ENCODE assay signal across 40 cellular contexts in the genomic region with DNA sequence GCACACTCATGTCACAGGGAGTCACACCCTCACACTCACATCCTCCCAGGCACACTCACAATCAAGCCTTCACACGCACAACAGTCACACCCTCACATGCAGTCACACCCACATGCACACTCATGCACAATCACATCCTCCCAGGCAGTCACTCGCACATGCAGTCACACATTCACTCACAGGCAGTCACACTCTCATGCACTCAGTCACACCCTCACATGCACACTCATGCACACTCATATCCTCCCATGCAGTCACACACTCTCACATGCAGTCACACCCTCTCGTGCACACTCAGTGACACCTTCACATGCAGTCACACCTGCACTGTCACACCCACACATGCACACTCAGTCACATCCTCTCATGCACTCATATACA. TPM values are rescaled to one million over a fixed set of nuclear protein-coding genes. Genes with fewer than 3 reads are reported as not detected.
"Had no signal": no experiment of that assay in that cellular context is flagged by ENCODE, and none has a peak within 500 bp of the region (broad histone marks: within the 10 kb centered on the region; RNA-seq: fewer than 3 reads in every experiment).

No MANE protein-coding gene starts in this region.

- H3K27me3 ChIP-seq: neutrophil, uterus had no signal

- H3K4me3 Mint-ChIP-seq: activated naive CD4-positive, alpha-beta T cell treated with anti-CD3 and anti-CD28 coated beads for 36 hours; activated naive CD8-positive, alpha-beta T cell treated with anti-CD3 and anti-CD28 coated beads for 36 hours; activated T-helper 1 cell treated with anti-CD3 and anti-CD28 coated beads, Interleukin-12 subunit alpha, Interleukin-12 subunit beta, Interleukin-2, Interleukin-4 antibody, amounts not matched to agents 30 ng/mL and 10 ng/mL and 1 ng/mL, durations not matched to agents 14 hours and 24 hours and 36 hours; natural killer cell; stimulated activated effector memory CD8-positive, alpha-beta T cell treated with anti-CD3 and anti-CD28 coated beads, Interleukin-12 subunit alpha, Interleukin-12 subunit beta, amount 100 ng/mL, for 72 hours; stimulated activated naive CD8-positive, alpha-beta T cell treated with anti-CD3 and anti-CD28 coated beads, Interleukin-15, Interleukin-2, amounts not matched to agents 100 ng/mL and 50 ng/mL, for 24 hours; T-helper 1 cell treated with Interleukin-12 subunit alpha and Interleukin-12 subunit beta and Interleukin-4 antibody, amounts not matched to agents 30 μg/mL and 1 μg/mL, for 36 hours; type B pancreatic cell had no signal

- FAIRE-seq: astrocyte, colon, keratinocyte, TTC549 had no signal

- H3K4me1 Mint-ChIP-seq: activated naive CD8-positive, alpha-beta T cell treated with anti-CD3 and anti-CD28 coated beads for 36 hours; natural killer cell had no signal

- H3K27ac ChIP-seq: epithelial cell of prostate, esophagus squamous epithelium, lower lobe of right lung, neutrophil, skin epidermis, thoracic aorta, uterus, VCaP had no signal

- H3K36me3 ChIP-seq: esophagus squamous epithelium, lower lobe of right lung, neutrophil, thoracic aorta, uterus had no signal

- ATAC-seq: activated CD4-positive, CD25-positive, alpha-beta regulatory T cell treated with anti-CD3 and anti-CD28 coated beads, Interleukin-2, amount 50 U/mL, for 24 hours; lower lobe of right lung; natural killer cell; sciatic nerve; stimulated activated effector memory CD8-positive, alpha-beta T cell treated with anti-CD3 and anti-CD28 coated beads, Interleukin-12 subunit alpha, Interleukin-12 subunit beta, amount 100 ng/mL, for 72 hours had no signal

- H3K9me3 ChIP-seq: esophagus squamous epithelium, lower lobe of right lung, neutrophil, thoracic aorta, uterus had no signal

- H3K9me3 Mint-ChIP-seq: activated naive CD4-positive, alpha-beta T cell treated with anti-CD3 and anti-CD28 coated beads for 36 hours; activated naive CD8-positive, alpha-beta T cell treated with anti-CD3 and anti-CD28 coated beads for 36 hours; activated T-helper 1 cell treated with anti-CD3 and anti-CD28 coated beads, Interleukin-12 subunit alpha, Interleukin-12 subunit beta, Interleukin-2, Interleukin-4 antibody, amounts not matched to agents 30 ng/mL and 10 ng/mL and 1 ng/mL, durations not matched to agents 14 hours and 24 hours and 36 hours; natural killer cell; stimulated activated effector memory CD8-positive, alpha-beta T cell treated with anti-CD3 and anti-CD28 coated beads, Interleukin-12 subunit alpha, Interleukin-12 subunit beta, amount 100 ng/mL, for 72 hours; stimulated activated naive CD8-positive, alpha-beta T cell treated with anti-CD3 and anti-CD28 coated beads, Interleukin-15, Interleukin-2, amounts not matched to agents 100 ng/mL and 50 ng/mL, for 24 hours; T-helper 1 cell treated with Interleukin-12 subunit alpha and Interleukin-12 subunit beta and Interleukin-4 antibody, amounts not matched to agents 30 μg/mL and 1 μg/mL, for 36 hours; type B pancreatic cell had no signal

- H3K27me3 Mint-ChIP-seq: stimulated activated naive CD8-positive, alpha-beta T cell treated with anti-CD3 and anti-CD28 coated beads, Interleukin-15, Interleukin-2, amounts not matched to agents 100 ng/mL and 50 ng/mL, for 24 hours had no signal

- H3K4me1 ChIP-seq: esophagus squamous epithelium, lower lobe of right lung, uterus had no signal

- DNase-seq: activated CD4-positive, alpha-beta T cell treated with anti-CD3 and anti-CD28 coated beads for 48 hours; activated CD4-positive, alpha-beta T cell treated with anti-CD3 and anti-CD28 coated beads, Interleukin-2, amount 50 U/mL, for 48 hours; activated CD8-positive, alpha-beta memory T cell treated with anti-CD3 and anti-CD28 coated beads for 24 hours; activated effector memory CD4-positive, alpha-beta T cell treated with anti-CD3 and anti-CD28 coated beads, Interleukin-2, amount 50 U/mL, for 16 hours; activated naive CD4-positive, alpha-beta T cell treated with anti-CD3 and anti-CD28 coated beads for 36 hours; activated naive CD8-positive, alpha-beta T cell treated with anti-CD3 and anti-CD28 coated beads for 36 hours; activated T-cell treated with anti-CD3 and anti-CD28 coated beads, Interleukin-2, amount 50 U/mL, for 1 hour; central memory CD4-positive, alpha-beta T cell; dermis blood vessel endothelial cell; effector CD4-positive, alpha-beta T cell; esophagus squamous epithelium; foreskin melanocyte; hippocampal formation; mesenchymal stem cell; natural killer cell; stimulated activated CD4-positive, alpha-beta T cell treated with anti-CD3 and anti-CD28 coated beads, Interleukin-12 subunit alpha, Interleukin-12 subunit beta, amount 100 ng/mL, for 4 hours; stimulated activated CD4-positive, alpha-beta T cell treated with anti-CD3 and anti-CD28 coated beads, Interleukin-4, amount 100 ng/mL, for 24 hours; T-helper 9 cell; uterus had no signal

- H3K36me3 Mint-ChIP-seq: activated naive CD8-positive, alpha-beta T cell treated with anti-CD3 and anti-CD28 coated beads for 36 hours; natural killer cell; stimulated activated effector memory CD8-positive, alpha-beta T cell treated with anti-CD3 and anti-CD28 coated beads, Interleukin-12 subunit alpha, Interleukin-12 subunit beta, amount 100 ng/mL, for 72 hours; type B pancreatic cell had no signal

- H3K4me3 ChIP-seq: esophagus squamous epithelium, lower lobe of right lung, skin epidermis, thoracic aorta, uterus had no signal

- H3K27ac Mint-ChIP-seq: activated naive CD4-positive, alpha-beta T cell treated with anti-CD3 and anti-CD28 coated beads for 36 hours; activated naive CD8-positive, alpha-beta T cell treated with anti-CD3 and anti-CD28 coated beads for 36 hours; activated T-helper 1 cell treated with anti-CD3 and anti-CD28 coated beads, Interleukin-12 subunit alpha, Interleukin-12 subunit beta, Interleukin-2, Interleukin-4 antibody, amounts not matched to agents 30 ng/mL and 10 ng/mL and 1 ng/mL, durations not matched to agents 14 hours and 24 hours and 36 hours; natural killer cell; stimulated activated effector memory CD8-positive, alpha-beta T cell treated with anti-CD3 and anti-CD28 coated beads, Interleukin-12 subunit alpha, Interleukin-12 subunit beta, amount 100 ng/mL, for 72 hours; stimulated activated naive CD8-positive, alpha-beta T cell treated with anti-CD3 and anti-CD28 coated beads, Interleukin-15, Interleukin-2, amounts not matched to agents 100 ng/mL and 50 ng/mL, for 24 hours; T-helper 1 cell treated with Interleukin-12 subunit alpha and Interleukin-12 subunit beta and Interleukin-4 antibody, amounts not matched to agents 30 μg/mL and 1 μg/mL, for 36 hours; type B pancreatic cell had no signal

RNA-seq across cellular contexts. Expression of a gene that starts 12.3 kb away (rescaled TPM):
- total RNA-seq: activated naive CD8-positive, alpha-beta T cell treated with anti-CD3 and anti-CD28 coated beads for 36 hours; dermis blood vessel endothelial cell; esophagus squamous epithelium; lower lobe of right lung; mononuclear cell; natural killer cell; osteocyte; renal cortical epithelial cell; subcutaneous adipose tissue; thoracic aorta had no signal
- polyA plus RNA-seq: keratinocyte had no signal

RNA-seq across cellular contexts. Expression of a gene that starts 12.7 kb away (rescaled TPM):
- total RNA-seq: activated naive CD4-positive, alpha-beta T cell treated with anti-CD3 and anti-CD28 coated beads for 36 hours; activated naive CD8-positive, alpha-beta T cell treated with anti-CD3 and anti-CD28 coated beads for 36 hours; activated T-helper 1 cell treated with anti-CD3 and anti-CD28 coated beads, Interleukin-12 subunit alpha, Interleukin-12 subunit beta, Interleukin-2, Interleukin-4 antibody, amounts not matched to agents 30 ng/mL and 10 ng/mL and 1 ng/mL, durations not matched to agents 14 hours and 24 hours and 36 hours; astrocyte; dermis blood vessel endothelial cell; esophagus squamous epithelium; mononuclear cell; natural killer cell; osteocyte; renal cortical epithelial cell had no signal
- polyA plus RNA-seq: keratinocyte had no signal
